In genomic region chr18:11784905-11785304, GRCh38 we compare ENCODE assay signal across 1 cellular context.
TF ChIP-seq lines count a peak whose summit lies in the region.

No MANE protein-coding gene starts in this region.

TF ChIP-seq in GM23338, 12 proteins besides CTCF, POLR2A, EP300 and RAD21:
- TF ChIP-seq EZH2phosphoT487 (IDR thresholded peaks at IDR 0.05; ENCODE audit: unreplicated experiment) = no peak
- no peak for TF ChIP-seq ZNF331 (CRISPR knock-in tag; IDR thresholded peaks at IDR 0.05; ENCODE audit: low read depth)
- no peak for TF ChIP-seq ETS1 (IDR thresholded peaks at IDR 0.05)
- no peak for TF ChIP-seq STAT1 (IDR thresholded peaks at IDR 0.05; ENCODE audit: unreplicated experiment)
- TF ChIP-seq ZNF114 (CRISPR knock-in tag; IDR thresholded peaks at IDR 0.05) = no peak
- no peak for TF ChIP-seq EZH2 (IDR thresholded peaks at IDR 0.05; ENCODE audit: low read depth, unreplicated experiment)
- no peak for TF ChIP-seq ZNF462 (CRISPR knock-in tag; IDR thresholded peaks at IDR 0.05)
- TF ChIP-seq CREB1 (CRISPR knock-in tag; IDR thresholded peaks at IDR 0.05; ENCODE audit: low read depth) = no peak
- TF ChIP-seq JUNB (IDR thresholded peaks at IDR 0.05; ENCODE audit: unreplicated experiment) = no peak
- TF ChIP-seq NANOG (IDR thresholded peaks at IDR 0.05; ENCODE audit: borderline replicate concordance) = no peak
- TF ChIP-seq POLR2AphosphoS5 (IDR thresholded peaks at IDR 0.05; ENCODE audit: low read depth) = no peak
- TF ChIP-seq, protein P1, sequence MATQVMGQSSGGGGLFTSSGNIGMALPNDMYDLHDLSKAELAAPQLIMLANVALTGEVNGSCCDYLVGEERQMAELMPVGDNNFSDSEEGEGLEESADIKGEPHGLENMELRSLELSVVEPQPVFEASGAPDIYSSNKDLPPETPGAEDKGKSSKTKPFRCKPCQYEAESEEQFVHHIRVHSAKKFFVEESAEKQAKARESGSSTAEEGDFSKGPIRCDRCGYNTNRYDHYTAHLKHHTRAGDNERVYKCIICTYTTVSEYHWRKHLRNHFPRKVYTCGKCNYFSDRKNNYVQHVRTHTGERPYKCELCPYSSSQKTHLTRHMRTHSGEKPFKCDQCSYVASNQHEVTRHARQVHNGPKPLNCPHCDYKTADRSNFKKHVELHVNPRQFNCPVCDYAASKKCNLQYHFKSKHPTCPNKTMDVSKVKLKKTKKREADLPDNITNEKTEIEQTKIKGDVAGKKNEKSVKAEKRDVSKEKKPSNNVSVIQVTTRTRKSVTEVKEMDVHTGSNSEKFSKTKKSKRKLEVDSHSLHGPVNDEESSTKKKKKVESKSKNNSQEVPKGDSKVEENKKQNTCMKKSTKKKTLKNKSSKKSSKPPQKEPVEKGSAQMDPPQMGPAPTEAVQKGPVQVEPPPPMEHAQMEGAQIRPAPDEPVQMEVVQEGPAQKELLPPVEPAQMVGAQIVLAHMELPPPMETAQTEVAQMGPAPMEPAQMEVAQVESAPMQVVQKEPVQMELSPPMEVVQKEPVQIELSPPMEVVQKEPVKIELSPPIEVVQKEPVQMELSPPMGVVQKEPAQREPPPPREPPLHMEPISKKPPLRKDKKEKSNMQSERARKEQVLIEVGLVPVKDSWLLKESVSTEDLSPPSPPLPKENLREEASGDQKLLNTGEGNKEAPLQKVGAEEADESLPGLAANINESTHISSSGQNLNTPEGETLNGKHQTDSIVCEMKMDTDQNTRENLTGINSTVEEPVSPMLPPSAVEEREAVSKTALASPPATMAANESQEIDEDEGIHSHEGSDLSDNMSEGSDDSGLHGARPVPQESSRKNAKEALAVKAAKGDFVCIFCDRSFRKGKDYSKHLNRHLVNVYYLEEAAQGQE (IDR thresholded peaks at IDR 0.05; ENCODE audit: unreplicated experiment) = no peak
TF ChIP-seq in GM23338: peak in this region for 0.
